In the genomic region with DNA sequence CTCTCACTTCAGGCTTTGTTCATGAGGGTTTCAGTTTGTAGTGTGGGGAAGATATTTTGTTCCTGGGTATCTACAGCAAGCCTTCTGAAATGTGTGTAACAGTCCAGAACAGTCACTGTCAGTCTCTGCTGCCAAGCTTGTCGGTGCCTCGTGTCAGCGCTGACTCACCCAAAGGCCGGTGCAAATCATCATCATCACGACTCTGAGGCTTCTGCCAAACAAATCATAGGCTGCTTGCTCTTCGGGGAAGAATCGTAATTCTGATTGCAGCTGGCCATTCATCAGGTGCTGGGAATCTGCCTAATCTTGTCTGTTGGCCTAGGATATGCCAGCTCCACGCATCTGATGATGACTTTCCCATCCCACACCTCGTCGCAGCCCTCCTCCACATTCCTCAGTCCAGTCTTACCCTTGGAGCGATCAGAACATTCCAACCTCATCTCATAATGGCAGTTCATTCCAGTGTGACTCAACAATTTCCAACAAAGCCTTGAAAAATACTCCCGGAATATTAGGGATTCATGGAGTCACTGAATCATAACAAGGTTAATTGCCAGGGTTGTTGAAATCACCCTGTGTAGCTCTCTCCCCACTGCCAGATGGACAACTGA, we compare ENCODE assay signal across 7 cellular contexts. TPM values are rescaled to one million over a fixed set of nuclear protein-coding genes. Genes with fewer than 3 reads are reported as not detected.
DNase-seq lines count a peak whose midpoint lies in the region; TF ChIP-seq lines count a peak whose summit lies in the region.

No MANE protein-coding gene starts in this region.

- peak overlapping the region; percentile 4 to 63 (median 30) for H3K4me3 ChIP-seq in skeletal muscle tissue (ENCODE audit: low read length in 3 of 3)
- H3K4me3 ChIP-seq in H7 (ENCODE audit: insufficient read depth, low read depth, low read length), result no peak overlapping the region

- intact Hi-C loops in head of caudate nucleus (cut with DNase I), result no loop called here

- H3K9me3 ChIP-seq in skeletal muscle tissue (ENCODE audit: control insufficient read depth in 3 of 3, low read length in 3 of 3), result no peaks in the 10 kb centered on the region

- H3K27ac ChIP-seq in skeletal muscle tissue (ENCODE audit: low read depth, low read length), result peak overlapping the region; percentile 70

- H3K27me3 ChIP-seq in skeletal muscle tissue (ENCODE audit: control insufficient read depth in 3 of 3, insufficient read depth in 3 of 3, low read length in 3 of 3), result no peaks in the 10 kb centered on the region
- no peaks in the 10 kb centered on the region for H3K27me3 ChIP-seq in H7 (ENCODE audit: control insufficient read depth, insufficient read depth, low read length)

- H3K4me1 ChIP-seq in skeletal muscle tissue (ENCODE audit: control insufficient read depth in 3 of 3, insufficient read depth in 3 of 3, low read length in 3 of 3), result peaks cover 2 to 17% (median 9%) of the 10 kb centered on the region in 3 donors

- peak overlapping the region in 2 of 3 donors; percentile 12 to 40 for H3K9ac ChIP-seq in skeletal muscle tissue (ENCODE audit: low read depth in 1 of 3, low read length in 3 of 3)

- DNase-seq in HS-27A (ENCODE audit: low read depth), result peak; percentile 85
- peak; percentile 90 for DNase-seq in T1000 (lab: John Stamatoyannopoulos, UW)
- DNase-seq in head of caudate nucleus, result peak in 26 of 42 donors; percentile 5 to 75 (median 31)
- no peak for DNase-seq in midbrain (lab: John Stamatoyannopoulos, UW)
- DNase-seq in H7, result no peak
- no peak for DNase-seq in GM20000 (ENCODE audit: low spot score)

- TF ChIP-seq CTCF in GM20000 (IDR thresholded peaks at IDR 0.05; ENCODE audit: extremely low read depth, missing control alignments), result no peak

- H3K36me3 ChIP-seq in skeletal muscle tissue (ENCODE audit: control insufficient read depth in 3 of 3, insufficient read depth in 3 of 3, low read length in 3 of 3), result no peaks in the 10 kb centered on the region
- H3K36me3 ChIP-seq in H7 (replicated peaks; ENCODE audit: control insufficient read depth, insufficient read depth, low read length), result no peaks in the 10 kb centered on the region

RNA-seq across cellular contexts. Expression of a gene that starts 40.9 kb away (rescaled TPM):
- total RNA-seq in skeletal muscle tissue, result 0.52 TPM
- 0.17 and 2.0 TPM in 2 replicates for total RNA-seq in H7 (2014; rRNA removed; shearing (Covaris generic))

Comparison
In these comparisons a context has a peak if more than half of its experiments do, and no peak if none do; other contexts are left out.
1. DNase-seq: peak in HS-27A (single experiment), T1000 (single experiment) and head of caudate nucleus (26 of 42); none in midbrain (single experiment), H7 (single experiment) and GM20000 (single experiment).